Comparison of ENCODE assay signal across 12 cellular contexts in genomic region chr2:3563521-3563976, GRCh38. TPM values are rescaled to one million over a fixed set of nuclear protein-coding genes. Genes with fewer than 3 reads are reported as not detected.
DNase-seq lines count a peak whose midpoint lies in the region; ATAC-seq and TF ChIP-seq lines count a peak whose summit lies in the region.
"Had no signal": no experiment of that assay in that cellular context is flagged by ENCODE, and none has a peak within 500 bp of the region (broad histone marks: within the 10 kb centered on the region; RNA-seq: fewer than 3 reads in every experiment).

No MANE protein-coding gene starts in this region.

- CTCF ChIA-PET in PC-9 (lab: Charles Lee) = no interaction called here

- intact Hi-C loops in PC-9 (cut with micrococcal nuclease; ENCODE audit: unreplicated experiment) = no loop called here
- intact Hi-C loops in Right ventricle myocardium inferior (cut with DNase I) = no loop called here

- DNase-seq in GM12864 (ENCODE audit: low read depth) (peak; percentile 44), PC-9 (no peak), iPS-NIHi11 (ENCODE audit: low spot score) (no peak), Right ventricle myocardium inferior (ENCODE audit: missing footprints) (no peak)
- DNase-seq in effector CD4-positive, alpha-beta T cell = no peak
- DNase-seq: kidney, NCI-H226, SW 1271 had no signal

- no peak overlapping the region for H3K4me2 ChIP-seq in PC-9

- no TSS peak for BruUV-seq in PC-9 (replicated peaks; lab: Mats Ljungman, UMichigan)

- TF ChIP-seq CTCF in GM12864 (IDR thresholded peaks at IDR 0.05; ENCODE audit: low read depth, low read length, missing control alignments) (no peak), PC-9 (conservative IDR thresholded peaks at IDR 0.05) (no peak)

- no peaks in the 10 kb centered on the region for H3K9me2 ChIP-seq in PC-9 (ENCODE audit: insufficient read depth)

- H4K20me1 ChIP-seq in PC-9 (ENCODE audit: insufficient read depth) = no peaks in the 10 kb centered on the region

- H3K27ac ChIP-seq in PC-9 = no peak overlapping the region
- H3K27ac ChIP-seq: breast epithelium had no signal

- H3K79me2 ChIP-seq in PC-9 (ENCODE audit: low read depth) = peaks cover 11% of the 10 kb centered on the region; the same call in 1 of the 2 replicates

- H3K27me3 ChIP-seq in PC-9 (ENCODE audit: insufficient read depth, low read depth) = no peaks in the 10 kb centered on the region
- H3K27me3 ChIP-seq: breast epithelium had no signal

- ATAC-seq in GM19351 (IDR thresholded peaks at IDR 0.05; ENCODE audit: unreplicated experiment) (peak; percentile 55), HG02759 (IDR thresholded peaks at IDR 0.05; ENCODE audit: unreplicated experiment) (peak; percentile 50), HG03565 (IDR thresholded peaks at IDR 0.05; ENCODE audit: unreplicated experiment) (peak; percentile 45), Right ventricle myocardium inferior (no peak)

- peaks cover 8% of the 10 kb centered on the region; the same call in 1 of the 2 replicates for H3K36me3 ChIP-seq in PC-9 (ENCODE audit: low read depth)
- H3K36me3 ChIP-seq: breast epithelium had no signal

- no peaks in the 10 kb centered on the region for H3K9me3 ChIP-seq in PC-9 (ENCODE audit: insufficient read depth, low read depth)
- H3K9me3 ChIP-seq: breast epithelium had no signal

- peaks cover 12% of the 10 kb centered on the region; the same call in 1 of the 2 replicates for H3K4me1 ChIP-seq in PC-9 (replicated peaks; ENCODE audit: insufficient read depth)
- H3K4me1 ChIP-seq: breast epithelium had no signal

- no peak overlapping the region for H2AFZ ChIP-seq in PC-9

- POLR2A ChIA-PET in PC-9 (lab: Charles Lee; ENCODE audit: unreplicated experiment) = interaction anchor here (0.6 kb wide), 1 partner anchor 11 kb away, joined by 3 read pairs; no protein-coding TSS in a partner anchor

- H3F3A ChIP-seq in PC-9 (ENCODE audit: insufficient read depth, low read depth) = peaks cover 23% of the 10 kb centered on the region

- peak overlapping the region; percentile 43 for H3K4me3 ChIP-seq in GM12864 (ENCODE audit: low read depth, low read length)
- no peak overlapping the region for H3K4me3 ChIP-seq in PC-9
- H3K4me3 ChIP-seq: breast epithelium had no signal

RNA-seq across cellular contexts. Expression of gene RNASEH1, which starts 5.4 kb away (rescaled TPM):
- total RNA-seq in PC-9 (2021) (28.4 and 31.0 TPM in 2 replicates), Right ventricle myocardium inferior (20.9 TPM)

RNA-seq across cellular contexts. Expression of gene RPS7, which starts 11.5 kb away (rescaled TPM):
- total RNA-seq in PC-9 (2021) = 1,333 and 1,707 TPM in 2 replicates
- total RNA-seq in Right ventricle myocardium inferior = 657 TPM

RNA-seq across cellular contexts. Expression of gene COLEC11, which starts 31.4 kb away (rescaled TPM):
- total RNA-seq in PC-9 (2021) (2.4 and 4.6 TPM in 2 replicates), Right ventricle myocardium inferior (1.9 TPM)

RNA-seq across cellular contexts. Expression of gene ADI1, which starts 44.2 kb away (rescaled TPM):
- total RNA-seq in PC-9 (2021) (54.5 and 72.2 TPM in 2 replicates), Right ventricle myocardium inferior (160 TPM)
